8 cellular contexts compared by ENCODE assay signal in the genomic region with DNA sequence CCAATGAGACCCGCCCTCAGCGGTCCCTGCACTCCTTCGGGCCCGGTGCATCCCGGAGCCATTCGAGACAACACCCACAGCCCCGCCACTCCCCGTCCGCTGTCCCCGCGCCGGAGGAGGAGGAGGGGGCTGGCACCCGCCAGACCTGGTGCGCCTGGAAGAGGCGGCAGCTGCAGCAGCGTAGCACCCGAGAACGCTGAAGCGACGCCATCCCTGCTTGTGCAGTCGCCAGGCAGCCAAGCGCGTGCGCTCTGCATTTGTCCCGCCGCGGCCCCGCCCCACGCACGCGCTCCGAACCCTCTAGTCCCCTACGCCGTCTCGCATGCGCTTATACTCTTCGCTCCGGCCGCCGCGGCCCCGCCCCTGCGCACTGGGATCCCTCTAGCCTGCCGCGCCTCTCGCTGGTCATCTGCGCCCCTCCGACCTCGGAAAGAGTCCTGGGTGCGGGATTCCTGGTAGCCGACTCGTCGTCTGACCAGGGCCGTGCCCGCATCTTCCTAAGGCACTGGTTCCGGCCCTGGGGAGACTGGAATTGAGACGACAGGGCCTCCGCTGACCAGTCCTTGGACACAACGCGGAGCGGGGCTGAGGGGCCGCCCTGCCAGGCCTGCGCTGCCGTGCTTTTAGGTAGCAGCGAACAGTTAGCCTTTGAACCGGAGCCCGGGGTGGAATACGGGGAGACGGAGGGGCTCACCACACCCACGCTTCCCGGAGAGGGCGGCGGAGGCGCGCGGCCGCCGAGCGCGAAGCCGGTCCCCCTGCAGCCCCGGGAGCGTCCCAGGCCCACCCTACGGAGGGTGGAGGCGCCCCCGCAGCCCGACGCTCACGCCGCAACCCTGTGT. TPM values are rescaled to one million over a fixed set of nuclear protein-coding genes. Genes with fewer than 3 reads are reported as not detected.
DNase-seq lines count a peak whose midpoint lies in the region; ATAC-seq and TF ChIP-seq lines count a peak whose summit lies in the region.

A gene with protein sequence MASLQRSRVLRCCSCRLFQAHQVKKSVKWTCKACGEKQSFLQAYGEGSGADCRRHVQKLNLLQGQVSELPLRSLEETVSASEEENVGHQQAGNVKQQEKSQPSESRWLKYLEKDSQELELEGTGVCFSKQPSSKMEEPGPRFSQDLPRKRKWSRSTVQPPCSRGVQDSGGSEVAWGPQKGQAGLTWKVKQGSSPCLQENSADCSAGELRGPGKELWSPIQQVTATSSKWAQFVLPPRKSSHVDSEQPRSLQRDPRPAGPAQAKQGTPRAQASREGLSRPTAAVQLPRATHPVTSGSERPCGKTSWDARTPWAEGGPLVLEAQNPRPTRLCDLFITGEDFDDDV (minus strand): TSS at position 232 of the 842 bp plus-strand sequence. CDS start 21 bp downstream, at position 211.

- 0 to 2% methylated on average over 56 to 90 of the region's 90 CpGs for WGBS in endodermal cell (ENCODE audit: insufficient coverage in 1 of 2, insufficient read length in 1 of 2), 2 experiments

- H3K9me3 Mint-ChIP-seq in endodermal cell = peaks cover 4% of the 10 kb centered on the region

- H3K27ac Mint-ChIP-seq in endodermal cell = peak within 1 kb of the TSS; percentile 93

- no peaks in the 10 kb centered on the region for H3K27me3 Mint-ChIP-seq in endodermal cell (ENCODE audit: insufficient read depth)

- H3K9me3 ChIP-seq in NT2/D1 (ENCODE audit: insufficient read depth, low read length) = peaks cover 5% of the 10 kb centered on the region; the same call in 1 of the 2 replicates
- peaks cover 9% of the 10 kb centered on the region for H3K9me3 ChIP-seq in endodermal cell (ENCODE audit: control insufficient read depth, low read length)

- no peaks in the 10 kb centered on the region for H3K27me3 ChIP-seq in NT2/D1 (ENCODE audit: insufficient read depth, insufficient read length)
- H3K27me3 ChIP-seq in endodermal cell (ENCODE audit: control insufficient read depth, insufficient read depth, low read length, poor library complexity, severe bottlenecking) = no peaks in the 10 kb centered on the region

- peak; percentile 97 for ATAC-seq in GM19468 (IDR thresholded peaks at IDR 0.05; ENCODE audit: extremely low read depth, unreplicated experiment)

- H3K4me1 ChIP-seq in NT2/D1 (ENCODE audit: insufficient read depth, insufficient read length) (no peaks in the 10 kb centered on the region), endodermal cell (ENCODE audit: control insufficient read depth, insufficient read depth, low read length) (no peaks in the 10 kb centered on the region)

- H3K4me3 ChIP-seq in NT2/D1 (ENCODE audit: insufficient read length, low read depth) (peak within 1 kb of the TSS; percentile 73), endodermal cell (ENCODE audit: low read length) (peak within 1 kb of the TSS; percentile 93)

- peak within 1 kb of the TSS; percentile 66 for H3K27ac ChIP-seq in endodermal cell (ENCODE audit: low read depth, low read length)

- DNase-seq in COLO829 (ENCODE audit: low spot score) = peak; percentile 90
- DNase-seq in HS-5 (ENCODE audit: low read depth) = peak; percentile 73
- DNase-seq in NT2/D1 (ENCODE audit: low read depth, low spot score) = peak; percentile 78
- peak; percentile 70 for DNase-seq in activated CD8-positive, alpha-beta memory T cell treated with anti-CD3 and anti-CD28 coated beads, Interleukin-2, amount 50 U/mL, for 1 hour (ENCODE audit: extremely low read depth)
- peak; percentile 97 for DNase-seq in endodermal cell
- DNase-seq in mesenteric fat pad (ENCODE audit: low spot score) = peak; percentile 99
- DNase-seq in stimulated activated CD8-positive, alpha-beta memory T cell treated with anti-CD3 and anti-CD28 coated beads, Interleukin-15, amount 100 ng/mL, for 24 hours (ENCODE audit: low read depth) = peak; percentile 76

- peaks cover 29% of the 10 kb centered on the region for H3K36me3 Mint-ChIP-seq in endodermal cell (ENCODE audit: low read depth)

- H3K36me3 ChIP-seq in NT2/D1 (ENCODE audit: insufficient read depth, insufficient read length, low read length) = peaks cover 22% of the 10 kb centered on the region
- H3K36me3 ChIP-seq in endodermal cell (ENCODE audit: control insufficient read depth, insufficient read depth, low read length) = peaks cover 14% of the 10 kb centered on the region

- H3K9ac ChIP-seq in NT2/D1 (ENCODE audit: insufficient read length, low read depth) (peak within 1 kb of the TSS; percentile 90), endodermal cell (ENCODE audit: extremely low read depth, low read length, poor library complexity, severe bottlenecking) (peak within 1 kb of the TSS; percentile 69)

- peak within 1 kb of the TSS; percentile 83 for H3K4me3 Mint-ChIP-seq in endodermal cell

- H3K4me1 Mint-ChIP-seq in endodermal cell = peaks cover 7% of the 10 kb centered on the region

- TF ChIP-seq CTCF in endodermal cell (conservative IDR thresholded peaks at IDR 0.05) = no peak

RNA-seq across cellular contexts. Expression of the gene that starts here (rescaled TPM):
- total RNA-seq in endodermal cell (10 to 100 TPM; 45.8 to 55.3 TPM), mesenteric fat pad (17.3 TPM)
- 34.7 TPM for polyA plus RNA-seq in endodermal cell (2013, experiment 1 of 2)
- polyA plus RNA-seq in endodermal cell (2013, experiment 2 of 2) = 32.0 TPM

Comparison
In these comparisons a context has a peak if more than half of its experiments do, and no peak if none do; other contexts are left out.
1. Peak in every context shown above with its lines: DNase-seq, ATAC-seq, H3K4me3 ChIP-seq and H3K27ac ChIP-seq.